Comparison of ENCODE assay signal across 7 cellular contexts in the genomic region with DNA sequence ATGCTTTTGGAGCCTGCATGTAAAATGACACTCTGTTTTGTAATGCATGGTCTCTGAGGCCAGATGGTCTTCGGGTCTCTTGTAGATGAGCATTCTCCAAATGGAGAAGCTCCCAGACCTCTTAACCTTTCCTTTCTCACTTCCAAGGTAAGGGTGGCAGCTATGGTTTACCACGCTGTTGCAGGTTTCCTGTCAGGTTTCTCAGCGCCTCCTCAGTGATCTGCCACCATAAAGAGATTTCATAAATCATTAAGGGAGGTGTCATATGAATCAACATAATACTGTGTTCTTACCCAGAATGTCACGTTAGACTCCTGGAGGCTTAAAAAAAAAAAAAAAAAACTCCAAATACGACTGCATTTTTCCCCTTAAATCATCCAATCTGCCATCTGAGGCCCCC.
"Had no signal": no experiment of that assay in that cellular context is flagged by ENCODE, and none has a peak within 500 bp of the region (broad histone marks: within the 10 kb centered on the region; RNA-seq: fewer than 3 reads in every experiment).

No MANE protein-coding gene starts in this region.

- FAIRE-seq: HepG2, HTR-8/SVneo, K562 had no signal

- DNase-seq: IMR-90, KBM-7 had no signal

- ATAC-seq: HepG2, K562 had no signal

- H3K4me3 Mint-ChIP-seq: IgD-negative memory B cell had no signal

- H3K4me3 ChIP-seq: K562 had no signal

- H3K27me3 Mint-ChIP-seq: IgD-negative memory B cell had no signal

- H3K4me1 Mint-ChIP-seq: IgD-negative memory B cell had no signal

- H3K36me3 Mint-ChIP-seq: IgD-negative memory B cell had no signal

- H3K27ac Mint-ChIP-seq: IgD-negative memory B cell had no signal

- H3K27ac ChIP-seq: HL-60 had no signal
